16 cellular contexts compared by ENCODE assay signal in genomic region chr11:100706179-100706578, GRCh38. TPM values are rescaled to one million over a fixed set of nuclear protein-coding genes. Genes with fewer than 3 reads are reported as not detected.
DNase-seq lines count a peak whose midpoint lies in the region; ATAC-seq and TF ChIP-seq lines count a peak whose summit lies in the region.
"Had no signal": no experiment of that assay in that cellular context is flagged by ENCODE, and none has a peak within 500 bp of the region (broad histone marks: within the 10 kb centered on the region; RNA-seq: fewer than 3 reads in every experiment).

No MANE protein-coding gene starts in this region.

- no peak overlapping the region for H3K4me2 ChIP-seq in Karpas-422 (ENCODE audit: low read depth, low read length, poor library complexity, severe bottlenecking)

- ATAC-seq in GM19395 (IDR thresholded peaks at IDR 0.05; ENCODE audit: unreplicated experiment) (peak; percentile 63), HG02798 (IDR thresholded peaks at IDR 0.05; ENCODE audit: poor library complexity, unreplicated experiment) (peak; percentile 52), HG03558 (IDR thresholded peaks at IDR 0.05; ENCODE audit: extremely low read depth, unreplicated experiment) (peak; percentile 38), foreskin keratinocyte (no peak)
- ATAC-seq: activated CD4-positive, alpha-beta T cell treated with anti-CD3 and anti-CD28 coated beads for 36 hours had no signal

- peaks cover 5% of the 10 kb centered on the region for H3K4me1 ChIP-seq in foreskin keratinocyte
- no peaks in the 10 kb centered on the region for H3K4me1 ChIP-seq in Karpas-422 (ENCODE audit: low read length)

- no peaks in the 10 kb centered on the region for H4K20me1 ChIP-seq in Karpas-422 (ENCODE audit: insufficient read depth, low read depth, low read length)

- DNase-seq in DMS53 (lab: John Stamatoyannopoulos, UW) (peak; percentile 56), CD1c-positive myeloid dendritic cell (ENCODE audit: extremely low spot score) (no peak), cortex of kidney (lab: John Stamatoyannopoulos, UW) (no peak), foreskin keratinocyte (no peak), Karpas-422 (no peak)
- DNase-seq: activated CD4-positive, alpha-beta T cell treated with anti-CD3 and anti-CD28 coated beads for 36 hours; activated effector memory CD4-positive, alpha-beta T cell treated with anti-CD3 and anti-CD28 coated beads, Interleukin-2, amount 50 U/mL, for 16 hours; central memory CD4-positive, alpha-beta T cell; DND-41; mesendoderm; posterior cingulate gyrus had no signal

- H3K9me2 ChIP-seq in Karpas-422 (replicated peaks; ENCODE audit: insufficient read depth, low read length), result no peaks in the 10 kb centered on the region

- H3K9ac ChIP-seq in Karpas-422 (ENCODE audit: low read length), result no peak overlapping the region

- H3K79me2 ChIP-seq in Karpas-422 (ENCODE audit: low read length), result no peaks in the 10 kb centered on the region

- no peak for TF ChIP-seq CTCF in foreskin keratinocyte (conservative IDR thresholded peaks at IDR 0.05)

- H3K4me3 ChIP-seq in Karpas-422 (ENCODE audit: low read length), result no peak overlapping the region
- H3K4me3 ChIP-seq: esophagus muscularis mucosa, SK-N-MC had no signal

- H3K9me3 ChIP-seq in Karpas-422 (ENCODE audit: low read length), result peaks cover 16% of the 10 kb centered on the region
- H3K9me3 ChIP-seq: esophagus muscularis mucosa had no signal

- H3K27ac ChIP-seq in foreskin keratinocyte, result no peak overlapping the region
- H3K27ac ChIP-seq in Karpas-422 (ENCODE audit: low read length), result no peak overlapping the region
- H3K27ac ChIP-seq: esophagus muscularis mucosa, SK-N-MC had no signal

- H3K27me3 ChIP-seq in foreskin keratinocyte (no peaks in the 10 kb centered on the region), Karpas-422 (ENCODE audit: low read length) (no peaks in the 10 kb centered on the region)
- H3K27me3 ChIP-seq: esophagus muscularis mucosa had no signal

- H2AFZ ChIP-seq in Karpas-422 (ENCODE audit: low read length), result no peak overlapping the region

- no peaks in the 10 kb centered on the region for H3K36me3 ChIP-seq in Karpas-422 (ENCODE audit: insufficient read depth, low read length)
- H3K36me3 ChIP-seq: esophagus muscularis mucosa had no signal

RNA-seq across cellular contexts. Expression of gene ARHGAP42, which starts 19.1 kb away (rescaled TPM):
- total RNA-seq in foreskin keratinocyte, result 3.7 and 4.6 TPM in 2 replicates
- polyA plus RNA-seq in foreskin keratinocyte, result 0.93 and 1.0 TPM in 2 replicates
- total RNA-seq in Karpas-422 (2014; rRNA removed; shearing (Covaris generic); ENCODE audit: low replicate concordance), result not detected in 2 replicates
- total RNA-seq: activated CD4-positive, alpha-beta T cell treated with anti-CD3 and anti-CD28 coated beads for 36 hours had no signal
